Comparison of ENCODE assay signal across 1 cellular context in the genomic region with DNA sequence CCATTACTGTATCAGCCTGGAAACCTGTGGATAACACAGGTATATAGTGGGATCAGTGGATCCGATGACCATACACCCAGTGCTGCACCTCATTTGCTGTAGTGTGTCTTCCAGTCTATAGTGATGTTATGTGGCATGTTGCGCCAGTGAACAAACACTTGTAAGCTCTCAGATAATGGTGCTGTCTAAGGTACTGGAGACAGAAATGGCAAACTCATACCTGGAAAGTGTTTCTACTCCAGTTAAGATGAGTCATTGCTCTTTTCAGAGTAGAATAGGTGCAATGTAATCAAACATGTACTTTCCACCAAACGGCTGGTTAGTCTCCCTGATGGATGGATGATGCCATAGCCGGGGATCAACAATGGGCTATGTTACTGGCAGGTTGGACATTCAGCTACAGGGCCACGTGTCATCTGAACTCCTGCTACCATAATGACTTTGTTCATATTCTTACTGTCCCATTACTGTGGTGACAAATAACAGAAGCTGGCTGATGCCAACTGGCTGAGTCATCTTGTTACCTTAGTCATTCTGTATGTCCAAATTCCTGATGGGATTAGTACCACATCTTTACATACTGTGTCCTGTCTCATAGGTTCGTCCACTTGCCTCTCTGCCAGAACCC.
A peak's percentile ranks its signal among the peaks of the same experiment; 100 is the strongest.
TF ChIP-seq lines count a peak whose summit lies in the region.

No MANE protein-coding gene starts in this region.

TF ChIP-seq in HEK293, 187 proteins besides CTCF, POLR2A, EP300 and RAD21 (continued from another document):
- 0 out of 2 replicates have a peak, but pooled peaks have one; percentile 13 for TF ChIP-seq ZNF26 (tag by site-specific recombination; IDR thresholded peaks at IDR 0.05)
- TF ChIP-seq KLF7 (tag by site-specific recombination; IDR thresholded peaks at IDR 0.05; ENCODE audit: borderline replicate concordance) = no peak
- TF ChIP-seq REST (tag by site-specific recombination; IDR thresholded peaks at IDR 0.05) = peak; percentile 84
- TF ChIP-seq, protein P1, sequence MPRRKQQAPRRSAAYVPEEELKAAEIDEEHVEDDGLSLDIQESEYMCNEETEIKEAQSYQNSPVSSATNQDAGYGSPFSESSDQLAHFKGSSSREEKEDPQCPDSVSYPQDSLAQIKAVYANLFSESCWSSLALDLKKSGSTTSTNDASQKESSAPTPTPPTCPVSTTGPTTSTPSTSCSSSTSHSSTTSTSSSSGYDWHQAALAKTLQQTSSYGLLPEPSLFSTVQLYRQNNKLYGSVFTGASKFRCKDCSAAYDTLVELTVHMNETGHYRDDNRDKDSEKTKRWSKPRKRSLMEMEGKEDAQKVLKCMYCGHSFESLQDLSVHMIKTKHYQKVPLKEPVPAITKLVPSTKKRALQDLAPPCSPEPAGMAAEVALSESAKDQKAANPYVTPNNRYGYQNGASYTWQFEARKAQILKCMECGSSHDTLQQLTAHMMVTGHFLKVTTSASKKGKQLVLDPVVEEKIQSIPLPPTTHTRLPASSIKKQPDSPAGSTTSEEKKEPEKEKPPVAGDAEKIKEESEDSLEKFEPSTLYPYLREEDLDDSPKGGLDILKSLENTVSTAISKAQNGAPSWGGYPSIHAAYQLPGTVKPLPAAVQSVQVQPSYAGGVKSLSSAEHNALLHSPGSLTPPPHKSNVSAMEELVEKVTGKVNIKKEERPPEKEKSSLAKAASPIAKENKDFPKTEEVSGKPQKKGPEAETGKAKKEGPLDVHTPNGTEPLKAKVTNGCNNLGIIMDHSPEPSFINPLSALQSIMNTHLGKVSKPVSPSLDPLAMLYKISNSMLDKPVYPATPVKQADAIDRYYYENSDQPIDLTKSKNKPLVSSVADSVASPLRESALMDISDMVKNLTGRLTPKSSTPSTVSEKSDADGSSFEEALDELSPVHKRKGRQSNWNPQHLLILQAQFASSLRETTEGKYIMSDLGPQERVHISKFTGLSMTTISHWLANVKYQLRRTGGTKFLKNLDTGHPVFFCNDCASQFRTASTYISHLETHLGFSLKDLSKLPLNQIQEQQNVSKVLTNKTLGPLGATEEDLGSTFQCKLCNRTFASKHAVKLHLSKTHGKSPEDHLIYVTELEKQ (tag by site-specific recombination; IDR thresholded peaks at IDR 0.05; ENCODE audit: borderline replicate concordance) = no peak
- TF ChIP-seq, protein P2, sequence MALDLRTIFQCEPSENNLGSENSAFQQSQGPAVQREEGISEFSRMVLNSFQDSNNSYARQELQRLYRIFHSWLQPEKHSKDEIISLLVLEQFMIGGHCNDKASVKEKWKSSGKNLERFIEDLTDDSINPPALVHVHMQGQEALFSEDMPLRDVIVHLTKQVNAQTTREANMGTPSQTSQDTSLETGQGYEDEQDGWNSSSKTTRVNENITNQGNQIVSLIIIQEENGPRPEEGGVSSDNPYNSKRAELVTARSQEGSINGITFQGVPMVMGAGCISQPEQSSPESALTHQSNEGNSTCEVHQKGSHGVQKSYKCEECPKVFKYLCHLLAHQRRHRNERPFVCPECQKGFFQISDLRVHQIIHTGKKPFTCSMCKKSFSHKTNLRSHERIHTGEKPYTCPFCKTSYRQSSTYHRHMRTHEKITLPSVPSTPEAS (tag by site-specific recombination; IDR thresholded peaks at IDR 0.05) = no peak
- no peak for TF ChIP-seq ZNF174 (tag by site-specific recombination; IDR thresholded peaks at IDR 0.05)
- TF ChIP-seq ZNF335 (tag by site-specific recombination; conservative IDR thresholded peaks at IDR 0.05) = no peak
- TF ChIP-seq ZNF423 (tag by site-specific recombination; IDR thresholded peaks at IDR 0.05) = no peak
- TF ChIP-seq MZF1 (tag by site-specific recombination; IDR thresholded peaks at IDR 0.05; ENCODE audit: borderline replicate concordance) = no peak
